In the genomic region with DNA sequence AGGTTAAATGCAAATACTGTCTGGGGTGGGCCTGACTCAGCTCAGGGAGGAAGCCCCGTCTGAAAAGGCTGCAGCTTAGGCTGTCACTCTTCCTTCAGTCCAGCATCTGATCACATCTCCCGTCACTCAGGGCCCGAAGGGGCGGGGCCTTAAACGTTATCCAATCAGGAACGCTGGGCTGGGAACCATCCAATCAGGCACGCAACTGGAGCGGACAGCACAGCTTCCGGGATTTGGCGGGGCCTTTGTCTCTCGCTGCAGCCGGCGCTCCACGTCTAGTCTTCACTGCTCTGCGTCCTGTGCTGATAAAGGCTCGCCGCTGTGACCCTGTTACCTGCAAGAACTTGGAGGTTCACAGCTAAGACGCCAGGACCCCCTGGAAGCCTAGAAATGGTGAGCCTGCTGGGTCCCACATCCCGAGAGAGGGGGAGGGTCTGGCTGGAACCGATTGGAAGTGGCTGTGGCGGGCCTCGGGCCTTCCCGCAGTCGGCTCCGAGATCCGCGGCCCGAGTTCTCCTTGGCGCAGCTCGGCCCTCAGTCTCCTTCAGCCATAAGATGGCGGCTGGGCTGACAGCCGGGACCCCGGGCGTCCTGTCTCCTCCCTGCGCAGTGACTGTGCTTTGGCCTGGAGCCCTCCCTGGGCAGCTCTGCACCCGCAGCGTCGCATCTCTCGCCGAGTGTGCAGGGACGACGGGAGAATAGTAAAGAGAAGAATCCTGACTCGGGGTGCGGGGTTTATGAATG, we compare ENCODE assay signal across 1 cellular context.
TF ChIP-seq lines count a peak whose summit lies in the region.

TSS of gene ZNF92 (plus strand) at position 248 of the 744 bp plus-strand sequence. CDS start at position 391, 143 bp downstream.

TF ChIP-seq in HepG2, 621 proteins besides CTCF, POLR2A, EP300 and RAD21 (continued from another document and continues in another):
- TF ChIP-seq FOXJ3 (CRISPR knock-in tag; IDR thresholded peaks at IDR 0.05; ENCODE audit: borderline replicate concordance) (peak; percentile 46; the same call in 1 of the 2 replicates), ZNF660 (CRISPR knock-in tag; IDR thresholded peaks at IDR 0.05; ENCODE audit: borderline replicate concordance, low read depth) (no peak), CBX2 (IDR thresholded peaks at IDR 0.05; ENCODE audit: low read depth, low read length) (no peak), CBX2 (CRISPR knock-in tag; IDR thresholded peaks at IDR 0.05; ENCODE audit: low read depth) (no peak), NCOA1 (CRISPR knock-in tag; IDR thresholded peaks at IDR 0.05) (no peak), TERF1 (CRISPR knock-in tag; IDR thresholded peaks at IDR 0.05) (no peak), ZNF616 (CRISPR knock-in tag; IDR thresholded peaks at IDR 0.05; ENCODE audit: low read depth) (0 out of 2 replicates have a peak, but pooled peaks have one; percentile 37), MAFK (conservative IDR thresholded peaks at IDR 0.05 in 1 of 2, IDR thresholded peaks at IDR 0.05 in 1 of 2; ENCODE audit: low read length in 2 of 2) (no peak), RBM39 (IDR thresholded peaks at IDR 0.05; ENCODE audit: low read depth, low read length, poor library complexity, severe bottlenecking) (peak; percentile 65), EEA1 (CRISPR knock-in tag; IDR thresholded peaks at IDR 0.05; ENCODE audit: borderline replicate concordance) (peak; percentile 82; the same call in 1 of the 2 replicates), DPF2 (CRISPR knock-in tag; IDR thresholded peaks at IDR 0.05; ENCODE audit: borderline replicate concordance, low read depth) (no peak), ZNF629 (CRISPR knock-in tag; conservative IDR thresholded peaks at IDR 0.05) (0 out of 2 replicates have a peak, but pooled peaks have one; percentile 11), ZNF773 (CRISPR knock-in tag; IDR thresholded peaks at IDR 0.05; ENCODE audit: borderline replicate concordance) (peak; percentile 69; the same call in 1 of the 2 replicates), SETDB1 (CRISPR knock-in tag; IDR thresholded peaks at IDR 0.05; ENCODE audit: borderline replicate concordance) (no peak), PRMT3 (CRISPR knock-in tag; IDR thresholded peaks at IDR 0.05; ENCODE audit: borderline replicate concordance, low read depth) (no peak), NCOA5 (CRISPR knock-in tag; IDR thresholded peaks at IDR 0.05) (no peak), DNMT3B (CRISPR knock-in tag; conservative IDR thresholded peaks at IDR 0.05) (no peak), IRF9 (CRISPR knock-in tag; IDR thresholded peaks at IDR 0.05; ENCODE audit: borderline replicate concordance) (peak; percentile 95; the same call in 1 of the 2 replicates), NFKB2 (CRISPR knock-in tag; IDR thresholded peaks at IDR 0.05; ENCODE audit: borderline replicate concordance) (peak; percentile 88; the same call in 1 of the 2 replicates), ZFAT (CRISPR knock-in tag; conservative IDR thresholded peaks at IDR 0.05) (no peak), ZNF121 (CRISPR knock-in tag; IDR thresholded peaks at IDR 0.05) (no peak; the same call in 1 of the 2 replicates), GPBP1L1 (CRISPR knock-in tag; IDR thresholded peaks at IDR 0.05) (no peak), GZF1 (CRISPR knock-in tag; IDR thresholded peaks at IDR 0.05) (0 out of 2 replicates have a peak, but pooled peaks have one; percentile 63), TRIM24 (CRISPR knock-in tag; IDR thresholded peaks at IDR 0.05) (no peak), CEBPB (IDR thresholded peaks at IDR 0.05; ENCODE audit: borderline replicate concordance, low read depth, low read length) (no peak), MIER3 (CRISPR knock-in tag; IDR thresholded peaks at IDR 0.05; ENCODE audit: borderline replicate concordance) (no peak), HOXA3 (CRISPR knock-in tag; IDR thresholded peaks at IDR 0.05) (peak; percentile 66), NRL (CRISPR knock-in tag; IDR thresholded peaks at IDR 0.05; ENCODE audit: borderline replicate concordance) (peak; percentile 93; the same call in 1 of the 2 replicates), ZNF790 (CRISPR knock-in tag; IDR thresholded peaks at IDR 0.05; ENCODE audit: borderline replicate concordance) (no peak), ZXDC (CRISPR knock-in tag; IDR thresholded peaks at IDR 0.05) (no peak), RXRB (CRISPR knock-in tag; IDR thresholded peaks at IDR 0.05; ENCODE audit: borderline replicate concordance) (peak; percentile 45; the same call in 1 of the 2 replicates), ZNF224 (CRISPR knock-in tag; IDR thresholded peaks at IDR 0.05) (peak; percentile 55; the same call in 1 of the 2 replicates), KLF13 (CRISPR knock-in tag; IDR thresholded peaks at IDR 0.05) (no peak), ZNF484 (CRISPR knock-in tag; IDR thresholded peaks at IDR 0.05; ENCODE audit: borderline replicate concordance, low read depth) (no peak), PTBP1 (IDR thresholded peaks at IDR 0.05; ENCODE audit: low read depth, low read length, poor library complexity, severe bottlenecking) (peak; percentile 61), FIP1L1 (IDR thresholded peaks at IDR 0.05; ENCODE audit: borderline replicate concordance, insufficient read depth, low read depth, low read length) (no peak), KMT2B (CRISPR knock-in tag; IDR thresholded peaks at IDR 0.05) (peak; percentile 54), CCAR2 (optimal IDR thresholded peaks at IDR 0.05; ENCODE audit: low read depth, low read length) (no peak), NR3C1 (CRISPR knock-in tag; IDR thresholded peaks at IDR 0.05) (no peak), ZNF549 (CRISPR knock-in tag; IDR thresholded peaks at IDR 0.05) (no peak), ZNF333 (CRISPR knock-in tag; IDR thresholded peaks at IDR 0.05; ENCODE audit: borderline replicate concordance) (no peak), U2AF1 (optimal IDR thresholded peaks at IDR 0.05; ENCODE audit: low read depth, low read length) (no peak)
- TF ChIP-seq, protein P1, sequence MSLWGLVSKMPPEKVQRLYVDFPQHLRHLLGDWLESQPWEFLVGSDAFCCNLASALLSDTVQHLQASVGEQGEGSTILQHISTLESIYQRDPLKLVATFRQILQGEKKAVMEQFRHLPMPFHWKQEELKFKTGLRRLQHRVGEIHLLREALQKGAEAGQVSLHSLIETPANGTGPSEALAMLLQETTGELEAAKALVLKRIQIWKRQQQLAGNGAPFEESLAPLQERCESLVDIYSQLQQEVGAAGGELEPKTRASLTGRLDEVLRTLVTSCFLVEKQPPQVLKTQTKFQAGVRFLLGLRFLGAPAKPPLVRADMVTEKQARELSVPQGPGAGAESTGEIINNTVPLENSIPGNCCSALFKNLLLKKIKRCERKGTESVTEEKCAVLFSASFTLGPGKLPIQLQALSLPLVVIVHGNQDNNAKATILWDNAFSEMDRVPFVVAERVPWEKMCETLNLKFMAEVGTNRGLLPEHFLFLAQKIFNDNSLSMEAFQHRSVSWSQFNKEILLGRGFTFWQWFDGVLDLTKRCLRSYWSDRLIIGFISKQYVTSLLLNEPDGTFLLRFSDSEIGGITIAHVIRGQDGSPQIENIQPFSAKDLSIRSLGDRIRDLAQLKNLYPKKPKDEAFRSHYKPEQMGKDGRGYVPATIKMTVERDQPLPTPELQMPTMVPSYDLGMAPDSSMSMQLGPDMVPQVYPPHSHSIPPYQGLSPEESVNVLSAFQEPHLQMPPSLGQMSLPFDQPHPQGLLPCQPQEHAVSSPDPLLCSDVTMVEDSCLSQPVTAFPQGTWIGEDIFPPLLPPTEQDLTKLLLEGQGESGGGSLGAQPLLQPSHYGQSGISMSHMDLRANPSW (CRISPR knock-in tag; IDR thresholded peaks at IDR 0.05; ENCODE audit: borderline replicate concordance) = no peak
- TF ChIP-seq, protein P2, sequence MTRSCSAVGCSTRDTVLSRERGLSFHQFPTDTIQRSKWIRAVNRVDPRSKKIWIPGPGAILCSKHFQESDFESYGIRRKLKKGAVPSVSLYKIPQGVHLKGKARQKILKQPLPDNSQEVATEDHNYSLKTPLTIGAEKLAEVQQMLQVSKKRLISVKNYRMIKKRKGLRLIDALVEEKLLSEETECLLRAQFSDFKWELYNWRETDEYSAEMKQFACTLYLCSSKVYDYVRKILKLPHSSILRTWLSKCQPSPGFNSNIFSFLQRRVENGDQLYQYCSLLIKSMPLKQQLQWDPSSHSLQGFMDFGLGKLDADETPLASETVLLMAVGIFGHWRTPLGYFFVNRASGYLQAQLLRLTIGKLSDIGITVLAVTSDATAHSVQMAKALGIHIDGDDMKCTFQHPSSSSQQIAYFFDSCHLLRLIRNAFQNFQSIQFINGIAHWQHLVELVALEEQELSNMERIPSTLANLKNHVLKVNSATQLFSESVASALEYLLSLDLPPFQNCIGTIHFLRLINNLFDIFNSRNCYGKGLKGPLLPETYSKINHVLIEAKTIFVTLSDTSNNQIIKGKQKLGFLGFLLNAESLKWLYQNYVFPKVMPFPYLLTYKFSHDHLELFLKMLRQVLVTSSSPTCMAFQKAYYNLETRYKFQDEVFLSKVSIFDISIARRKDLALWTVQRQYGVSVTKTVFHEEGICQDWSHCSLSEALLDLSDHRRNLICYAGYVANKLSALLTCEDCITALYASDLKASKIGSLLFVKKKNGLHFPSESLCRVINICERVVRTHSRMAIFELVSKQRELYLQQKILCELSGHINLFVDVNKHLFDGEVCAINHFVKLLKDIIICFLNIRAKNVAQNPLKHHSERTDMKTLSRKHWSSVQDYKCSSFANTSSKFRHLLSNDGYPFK (CRISPR knock-in tag; IDR thresholded peaks at IDR 0.05; ENCODE audit: borderline replicate concordance) = peak; percentile 72; the same call in 1 of the 2 replicates
- TF ChIP-seq, protein P3, sequence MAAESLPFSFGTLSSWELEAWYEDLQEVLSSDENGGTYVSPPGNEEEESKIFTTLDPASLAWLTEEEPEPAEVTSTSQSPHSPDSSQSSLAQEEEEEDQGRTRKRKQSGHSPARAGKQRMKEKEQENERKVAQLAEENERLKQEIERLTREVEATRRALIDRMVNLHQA (CRISPR knock-in tag; IDR thresholded peaks at IDR 0.05) = no peak
- TF ChIP-seq, protein P4, sequence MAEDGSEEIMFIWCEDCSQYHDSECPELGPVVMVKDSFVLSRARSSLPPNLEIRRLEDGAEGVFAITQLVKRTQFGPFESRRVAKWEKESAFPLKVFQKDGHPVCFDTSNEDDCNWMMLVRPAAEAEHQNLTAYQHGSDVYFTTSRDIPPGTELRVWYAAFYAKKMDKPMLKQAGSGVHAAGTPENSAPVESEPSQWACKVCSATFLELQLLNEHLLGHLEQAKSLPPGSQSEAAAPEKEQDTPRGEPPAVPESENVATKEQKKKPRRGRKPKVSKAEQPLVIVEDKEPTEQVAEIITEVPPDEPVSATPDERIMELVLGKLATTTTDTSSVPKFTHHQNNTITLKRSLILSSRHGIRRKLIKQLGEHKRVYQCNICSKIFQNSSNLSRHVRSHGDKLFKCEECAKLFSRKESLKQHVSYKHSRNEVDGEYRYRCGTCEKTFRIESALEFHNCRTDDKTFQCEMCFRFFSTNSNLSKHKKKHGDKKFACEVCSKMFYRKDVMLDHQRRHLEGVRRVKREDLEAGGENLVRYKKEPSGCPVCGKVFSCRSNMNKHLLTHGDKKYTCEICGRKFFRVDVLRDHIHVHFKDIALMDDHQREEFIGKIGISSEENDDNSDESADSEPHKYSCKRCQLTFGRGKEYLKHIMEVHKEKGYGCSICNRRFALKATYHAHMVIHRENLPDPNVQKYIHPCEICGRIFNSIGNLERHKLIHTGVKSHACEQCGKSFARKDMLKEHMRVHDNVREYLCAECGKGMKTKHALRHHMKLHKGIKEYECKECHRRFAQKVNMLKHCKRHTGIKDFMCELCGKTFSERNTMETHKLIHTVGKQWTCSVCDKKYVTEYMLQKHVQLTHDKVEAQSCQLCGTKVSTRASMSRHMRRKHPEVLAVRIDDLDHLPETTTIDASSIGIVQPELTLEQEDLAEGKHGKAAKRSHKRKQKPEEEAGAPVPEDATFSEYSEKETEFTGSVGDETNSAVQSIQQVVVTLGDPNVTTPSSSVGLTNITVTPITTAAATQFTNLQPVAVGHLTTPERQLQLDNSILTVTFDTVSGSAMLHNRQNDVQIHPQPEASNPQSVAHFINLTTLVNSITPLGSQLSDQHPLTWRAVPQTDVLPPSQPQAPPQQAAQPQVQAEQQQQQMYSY (CRISPR knock-in tag; IDR thresholded peaks at IDR 0.05) = peak; percentile 32; the same call in 1 of the 2 replicates
